ENCODE assay signal across 17 cellular contexts in the genomic region with DNA sequence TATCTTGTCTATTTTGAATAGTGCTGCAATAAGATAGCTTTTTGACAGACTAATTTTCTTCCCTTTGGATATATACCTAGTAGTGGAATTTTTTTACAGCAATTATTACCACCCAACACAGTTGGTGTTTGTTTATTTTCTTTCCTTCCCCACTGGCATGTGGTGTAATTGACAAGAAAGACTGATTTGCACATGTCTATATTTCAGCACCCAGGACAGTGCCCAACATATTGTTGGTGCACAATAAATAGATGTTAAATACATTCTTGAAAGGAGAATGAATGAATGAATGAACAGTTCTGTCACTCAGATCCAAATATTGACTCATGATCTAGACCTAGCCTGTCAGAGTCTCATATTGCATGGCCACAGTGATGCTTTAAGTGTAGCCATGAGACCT.
A peak's percentile ranks its signal among the peaks of the same experiment; 100 is the strongest.
DNase-seq lines count a peak whose midpoint lies in the region; TF ChIP-seq lines count a peak whose summit lies in the region.
"Had no signal": no experiment of that assay in that cellular context is flagged by ENCODE, and none has a peak within 500 bp of the region (broad histone marks: within the 10 kb centered on the region; RNA-seq: fewer than 3 reads in every experiment).

No MANE protein-coding gene starts in this region.

- CTCF ChIA-PET in A673 (lab: Charles Lee) = no interaction called here

- no peaks in the 10 kb centered on the region for H3K4me1 ChIP-seq in A673 (ENCODE audit: insufficient read depth, low read length, poor library complexity, severe bottlenecking)
- H3K4me1 ChIP-seq: gastrocnemius medialis, stomach had no signal

- intact Hi-C loops in A673 (cut with micrococcal nuclease; ENCODE audit: unreplicated experiment) = no loop called here

- no peaks in the 10 kb centered on the region for H3K9me3 ChIP-seq in A673 (ENCODE audit: low read depth, low read length, poor library complexity, severe bottlenecking)
- H3K9me3 ChIP-seq: gastrocnemius medialis, stomach had no signal

- no peaks in the 10 kb centered on the region for H3K36me3 ChIP-seq in A673 (ENCODE audit: insufficient read depth, low read length, poor library complexity, severe bottlenecking)
- H3K36me3 ChIP-seq: gastrocnemius medialis, stomach had no signal

- no peak for TF ChIP-seq CTCF in A673 (conservative IDR thresholded peaks at IDR 0.05; ENCODE audit: low read depth, low read length)

- H3K27ac ChIP-seq in A673 (ENCODE audit: low read depth, low read length, poor library complexity, severe bottlenecking) = no peak overlapping the region
- H3K27ac ChIP-seq: gastrocnemius medialis, KMS-11, stomach had no signal

- DNase-seq in A673 (ENCODE audit: low spot score) = peak; percentile 42
- peak; percentile 17 for DNase-seq in HT-29 (ENCODE audit: low spot score)
- DNase-seq in amniotic epithelial cell (ENCODE audit: low read depth) = peak; percentile 30
- peak; percentile 3 for DNase-seq in foreskin melanocyte
- DNase-seq in NCI-H1105 treated with DMSO at 0.1 percent for 48 hours (lab: John Stamatoyannopoulos, UW) = no peak
- DNase-seq in SW 1271 (lab: John Stamatoyannopoulos, UW) = no peak
- no peak for DNase-seq in NCI-H524 (lab: John Stamatoyannopoulos, UW)
- DNase-seq in NCI-H2081 treated with DMSO at 0.1 percent for 48 hours (lab: John Stamatoyannopoulos, UW) = no peak
- DNase-seq: activated CD4-positive, alpha-beta memory T cell treated with anti-CD3 and anti-CD28 coated beads, Interleukin-2, amount 10 ng/mL, durations not matched to agents 7 days and 5 days; amygdala; gastrocnemius medialis; H7; NCI-H2029 treated with DMSO at 0.1 percent for 48 hours; NCI-H774; small intestine; stomach had no signal

- POLR2A ChIA-PET in A673 (lab: Charles Lee; ENCODE audit: low non-redundant PET) = no interaction called here

- no peaks in the 10 kb centered on the region for H3K27me3 ChIP-seq in A673 (replicated peaks; ENCODE audit: insufficient read depth, low read depth, low read length, poor library complexity)
- H3K27me3 ChIP-seq: gastrocnemius medialis, stomach had no signal

- no TSS peak for BruUV-seq in A673 (replicated peaks; lab: Mats Ljungman, UMichigan)

- H3K4me3 ChIP-seq in A673 (ENCODE audit: low read depth, low read length, poor library complexity, severe bottlenecking) = no peak overlapping the region
- H3K4me3 ChIP-seq: gastrocnemius medialis, stomach had no signal

Comparison
In these comparisons a context has a peak if more than half of its experiments do, and no peak if none do; other contexts are left out.
1. DNase-seq: peak in A673 (single experiment), HT-29 (single experiment), amniotic epithelial cell (single experiment) and foreskin melanocyte (single experiment); none in NCI-H1105 treated with DMSO at 0.1 percent for 48 hours (single experiment), SW 1271 (0 of 2), NCI-H524 (0 of 2) and NCI-H2081 treated with DMSO at 0.1 percent for 48 hours (single experiment).